Comparison of ENCODE assay signal across 16 cellular contexts in genomic region chr13:94534171-94534570, GRCh38. TPM values are rescaled to one million over a fixed set of nuclear protein-coding genes. Genes with fewer than 3 reads are reported as not detected.
"Had no signal": no experiment of that assay in that cellular context is flagged by ENCODE, and none has a peak within 500 bp of the region (broad histone marks: within the 10 kb centered on the region; RNA-seq: fewer than 3 reads in every experiment).

No MANE protein-coding gene starts in this region.

- ATAC-seq: activated T-helper 17 cell treated with anti-CD3 and anti-CD28 coated beads, Interleukin-2, amount 50 U/mL, for 72 hours; effector memory CD8-positive, alpha-beta T cell; mucosa of descending colon; naive thymus-derived CD8-positive, alpha-beta T cell; pancreas; stimulated activated memory B cell treated with anti-CD40 and anti-IgM and Interleukin-4, amounts not matched to agents 10 μg/mL and 1 μg/mL and 100 μg/mL, for 72 hours had no signal

- H3K9me3 ChIP-seq: mucosa of descending colon, pancreas had no signal

- H3K27ac ChIP-seq: brain microvascular endothelial cell, hepatocyte, left ventricle myocardium inferior, pancreas had no signal

- H3K4me1 ChIP-seq: left ventricle myocardium inferior, pancreas had no signal

- H3K36me3 ChIP-seq: brain microvascular endothelial cell, left ventricle myocardium inferior, pancreas had no signal

- H2AFZ ChIP-seq: hepatocyte had no signal

- H3K4me3 ChIP-seq: hepatocyte, left ventricle myocardium inferior, mucosa of descending colon, pancreas had no signal

- H3K4me2 ChIP-seq: hepatocyte had no signal

- H3K27me3 ChIP-seq: brain microvascular endothelial cell, pancreas had no signal

- DNase-seq: activated CD4-positive, alpha-beta T cell treated with anti-CD3 and anti-CD28 coated beads, Interleukin-2, amount 50 U/mL, for 48 hours; activated CD4-positive, CD25-positive, alpha-beta regulatory T cell treated with anti-CD3 and anti-CD28 coated beads, Interleukin-2, amount 50 U/mL, for 72 hours; activated naive CD4-positive, alpha-beta T cell treated with anti-CD3 and anti-CD28 coated beads for 36 hours; brain microvascular endothelial cell; cerebellar nuclear complex; effector memory CD8-positive, alpha-beta T cell; erythroblast; left ventricle myocardium inferior; mucosa of descending colon; naive thymus-derived CD8-positive, alpha-beta T cell; pancreas; SW 1271 had no signal

RNA-seq across cellular contexts. Expression of gene DCT, which starts 54.7 kb away (rescaled TPM):
- total RNA-seq: glomerular endothelial cell, hepatocyte had no signal
- polyA plus RNA-seq: hepatocyte had no signal
